1 cellular context compared by ENCODE assay signal in genomic region chr20:47972916-47973309, GRCh38.
TF ChIP-seq lines count a peak whose summit lies in the region.

No MANE protein-coding gene starts in this region.

TF ChIP-seq in HepG2, 621 proteins besides CTCF, POLR2A, EP300 and RAD21 (continued from another document):
- TF ChIP-seq SNAPC2 (CRISPR knock-in tag; IDR thresholded peaks at IDR 0.05) (0 out of 2 replicates have a peak, but pooled peaks have one; percentile 39), TEF (CRISPR knock-in tag; IDR thresholded peaks at IDR 0.05) (no peak), ZNF567 (CRISPR knock-in tag; IDR thresholded peaks at IDR 0.05; ENCODE audit: borderline replicate concordance) (0 out of 2 replicates have a peak, but pooled peaks have one; percentile 2), ZNF30 (CRISPR knock-in tag; IDR thresholded peaks at IDR 0.05) (no peak), DMTF1 (CRISPR knock-in tag; IDR thresholded peaks at IDR 0.05) (no peak)
